ENCODE assay signal across 9 cellular contexts in the genomic region with DNA sequence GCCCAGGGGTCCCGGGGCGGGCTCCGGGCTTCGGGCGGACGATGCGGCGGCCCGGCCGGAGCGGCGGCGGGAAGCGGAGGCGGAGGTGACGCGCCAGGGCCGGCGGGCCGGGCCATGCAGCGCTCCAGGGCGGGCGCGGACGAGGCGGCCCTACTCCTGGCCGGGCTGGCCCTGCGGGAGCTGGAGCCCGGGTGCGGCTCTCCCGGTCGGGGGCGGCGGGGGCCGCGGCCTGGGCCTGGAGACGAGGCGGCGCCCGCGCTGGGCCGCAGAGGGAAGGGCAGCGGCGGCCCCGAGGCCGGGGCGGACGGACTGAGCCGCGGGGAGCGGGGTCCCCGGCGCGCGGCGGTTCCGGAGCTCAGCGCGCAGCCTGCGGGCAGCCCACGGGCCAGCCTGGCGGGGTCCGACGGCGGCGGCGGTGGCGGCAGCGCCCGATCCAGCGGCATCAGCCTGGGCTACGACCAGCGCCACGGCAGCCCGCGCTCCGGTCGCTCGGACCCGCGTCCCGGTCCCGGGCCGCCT. TPM values are rescaled to one million over a fixed set of nuclear protein-coding genes. Genes with fewer than 3 reads are reported as not detected.
DNase-seq lines count a peak whose midpoint lies in the region; ATAC-seq and TF ChIP-seq lines count a peak whose summit lies in the region.
"Had no signal": no experiment of that assay in that cellular context is flagged by ENCODE, and none has a peak within 500 bp of the region (broad histone marks: within the 10 kb centered on the region; RNA-seq: fewer than 3 reads in every experiment).

No MANE protein-coding gene starts in this region.

- peaks cover 9% of the 10 kb centered on the region for H3K4me1 ChIP-seq in ovary (ENCODE audit: insufficient read depth)

- no peaks in the 10 kb centered on the region for H3K9me3 ChIP-seq in SK-N-MC (ENCODE audit: low read depth, low read length)
- no peaks in the 10 kb centered on the region for H3K9me3 ChIP-seq in ovary

- H3K4me3 ChIP-seq in AG10803 (ENCODE audit: low read length) (peak overlapping the region; percentile 84), SK-N-MC (peak overlapping the region; percentile 63), fibroblast of villous mesenchyme (ENCODE audit: low read depth, low read length) (peak overlapping the region; percentile 78), ovary (peak overlapping the region; percentile 45)

- no peaks in the 10 kb centered on the region for H3K27me3 ChIP-seq in ovary

- TF ChIP-seq CTCF in AG10803 (conservative IDR thresholded peaks at IDR 0.05; ENCODE audit: low read length) (no peak), fibroblast of villous mesenchyme (IDR thresholded peaks at IDR 0.05; ENCODE audit: insufficient read depth, low read depth, low read length) (no peak), ovary (IDR thresholded peaks at IDR 0.05) (no peak)

- WGBS in ovary, 3 donors = 0% methylated on average over 11 to 84 of the region's 84 CpGs

- H3K27ac ChIP-seq in SK-N-MC (no peak overlapping the region), ovary (peak overlapping the region; percentile 86 to 87)

- no peak for DNase-seq in AG10803 (ENCODE audit: low read depth)
- DNase-seq in SK-N-MC (ENCODE audit: low read depth, low spot score) = no peak
- no peak for DNase-seq in fibroblast of villous mesenchyme (ENCODE audit: low read depth)
- peak in 3 of 5 donors; percentile 44 to 63 (median 53) for DNase-seq in ovary
- DNase-seq in NCI-H82 (lab: John Stamatoyannopoulos, UW) = no peak
- DNase-seq in activated CD4-positive, alpha-beta T cell treated with anti-CD3 and anti-CD28 coated beads for 4 hours = no peak
- DNase-seq: SHP77 treated with DMSO at 0.1 percent for 48 hours had no signal

- no peak overlapping the region for H3K9ac ChIP-seq in SK-N-MC (ENCODE audit: insufficient read length)

- TF ChIP-seq EP300 in ovary (IDR thresholded peaks at IDR 0.05) = no peak

- no peak for TF ChIP-seq POLR2A in ovary (IDR thresholded peaks at IDR 0.05)

- intact Hi-C loops in ovary (cut with DNase I) = loop anchor here in 2 of 4 donors (5.0 to 10.0 kb wide), 2 partner anchors 50 to 117 kb away; partner anchors contain the start of gene GPI (in 1 of the 2)

- H3K36me3 ChIP-seq in SK-N-MC (ENCODE audit: insufficient read depth, low read length) = no peaks in the 10 kb centered on the region
- no peaks in the 10 kb centered on the region for H3K36me3 ChIP-seq in ovary

- ATAC-seq in HG02642 (IDR thresholded peaks at IDR 0.05; ENCODE audit: poor library complexity, unreplicated experiment) = no peak
- no peak for ATAC-seq in GM18909 (IDR thresholded peaks at IDR 0.05; ENCODE audit: poor library complexity, unreplicated experiment)

RNA-seq across cellular contexts. Expression of gene WTIP, which starts 0.4 kb away (rescaled TPM):
- total RNA-seq in fibroblast of villous mesenchyme = 28.0 and 40.6 TPM in 2 replicates
- total RNA-seq in ovary = 10 to 100 TPM; 13.4 to 38.4 (median 34.0) TPM
- 10 to 100 TPM; 20.9 to 23.2 TPM for polyA plus RNA-seq in ovary

RNA-seq across cellular contexts. Expression of gene UBA2, which starts 53.7 kb away (rescaled TPM):
- total RNA-seq in fibroblast of villous mesenchyme = 108 and 121 TPM in 2 replicates
- total RNA-seq in ovary = 100 to 1,000 TPM in 1 of 7 donors, 10 to 100 TPM in 6; 66.2 to 100 (median 86.1) TPM
- 10 to 100 TPM; 77.7 to 83.7 TPM for polyA plus RNA-seq in ovary

Comparison
In these comparisons a context has a peak if more than half of its experiments do, and no peak if none do; other contexts are left out.
1. DNase-seq: peak in ovary (3 of 5); none in AG10803 (single experiment), SK-N-MC (single experiment), fibroblast of villous mesenchyme (single experiment), NCI-H82 (single experiment) and activated CD4-positive, alpha-beta T cell treated with anti-CD3 and anti-CD28 coated beads for 4 hours (0 of 2).
2. Peak in every context shown above with its lines, with median percentiles within 50 percentile points of each other: H3K4me3 ChIP-seq.